In the genomic region with DNA sequence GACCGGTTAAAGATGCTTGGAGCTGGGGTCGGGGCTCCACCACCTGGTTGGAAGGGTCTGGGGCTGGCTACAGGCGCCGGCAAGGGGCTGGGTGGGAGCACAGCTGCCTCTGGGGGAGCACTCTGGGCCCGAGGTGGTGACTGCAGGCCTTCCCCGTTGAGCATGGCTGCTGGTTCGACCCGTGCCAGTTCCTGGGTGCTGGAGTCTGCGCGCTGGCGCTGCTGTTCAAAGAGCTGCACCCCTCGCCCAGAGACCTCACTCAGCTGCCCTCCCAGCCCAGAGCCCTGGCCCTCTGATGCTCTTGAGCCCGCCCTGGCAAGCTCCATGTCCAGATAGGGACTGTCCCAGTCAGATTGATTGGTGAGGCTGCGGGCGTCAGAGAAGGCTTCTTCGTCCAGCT, we compare ENCODE assay signal across 10 cellular contexts. TPM values are rescaled to one million over a fixed set of nuclear protein-coding genes. Genes with fewer than 3 reads are reported as not detected.
DNase-seq lines count a peak whose midpoint lies in the region; ATAC-seq, FAIRE-seq and TF ChIP-seq lines count a peak whose summit lies in the region.
"Had no signal": no experiment of that assay in that cellular context is flagged by ENCODE, and none has a peak within 500 bp of the region (broad histone marks: within the 10 kb centered on the region; RNA-seq: fewer than 3 reads in every experiment).

No MANE protein-coding gene starts in this region.

- H3K27me3 ChIP-seq in BLaER1 treated with 17β-estradiol and CSF1 and Interleukin-3, amounts not matched to agents 10 nM and 100 nM, result peaks cover 0 to 15% (median 0%) of the 10 kb centered on the region in 11 experiments; a peak in 5 of 22 replicates
- no peaks in the 10 kb centered on the region for H3K27me3 ChIP-seq in left ventricle myocardium inferior (ENCODE audit: low read depth)

- H3K9me3 ChIP-seq in BLaER1 treated with 17β-estradiol and CSF1 and Interleukin-3, amounts not matched to agents 10 nM and 100 nM (replicated peaks in 1 of 11), result no peaks in the 10 kb centered on the region
- H3K9me3 ChIP-seq in left ventricle myocardium inferior (replicated peaks), result no peaks in the 10 kb centered on the region

- H3K4me1 Mint-ChIP-seq in activated naive CD8-positive, alpha-beta T cell treated with anti-CD3 and anti-CD28 coated beads, Interleukin-2, amount 10 ng/mL, durations not matched to agents 7 days and 5 days, result peaks cover 19% of the 10 kb centered on the region
- peaks cover 9% of the 10 kb centered on the region for H3K4me1 Mint-ChIP-seq in progenitor cell of endocrine pancreas (ENCODE audit: low read depth)

- no peaks in the 10 kb centered on the region; a peak in 1 of 22 replicates for H4K20me1 ChIP-seq in BLaER1 treated with 17β-estradiol and CSF1 and Interleukin-3, amounts not matched to agents 10 nM and 100 nM

- peak overlapping the region; percentile 86 to 95 (median 92) for H3K4me2 ChIP-seq in BLaER1 treated with 17β-estradiol and CSF1 and Interleukin-3, amounts not matched to agents 10 nM and 100 nM

- TF ChIP-seq CTCF in left ventricle myocardium inferior (IDR thresholded peaks at IDR 0.05; ENCODE audit: borderline replicate concordance) (no peak), progenitor cell of endocrine pancreas (IDR thresholded peaks at IDR 0.05; ENCODE audit: unreplicated experiment) (no peak), D721Med (IDR thresholded peaks at IDR 0.05; ENCODE audit: insufficient read depth, missing control alignments) (no peak)

- H3K36me3 ChIP-seq in BLaER1 treated with 17β-estradiol and CSF1 and Interleukin-3, amounts not matched to agents 10 nM and 100 nM, result no peaks in the 10 kb centered on the region
- H3K36me3 ChIP-seq in left ventricle myocardium inferior, result peaks cover 7% of the 10 kb centered on the region

- H3K4me3 ChIP-seq in BLaER1 treated with 17β-estradiol and CSF1 and Interleukin-3, amounts not matched to agents 10 nM and 100 nM, result peak overlapping the region in 8 of 10 experiments; percentile 55 to 70 (median 60); a peak in 12 of 20 replicates
- H3K4me3 ChIP-seq in left ventricle myocardium inferior, result peak overlapping the region; percentile 76

- H3K4me1 ChIP-seq in BLaER1 treated with 17β-estradiol and CSF1 and Interleukin-3, amounts not matched to agents 10 nM and 100 nM, result peaks cover 55 to 75% (median 63%) of the 10 kb centered on the region in 10 experiments
- peaks cover 75% of the 10 kb centered on the region for H3K4me1 ChIP-seq in left ventricle myocardium inferior

- ATAC-seq in activated naive CD8-positive, alpha-beta T cell treated with anti-CD3 and anti-CD28 coated beads, Interleukin-2, amount 10 ng/mL, durations not matched to agents 7 days and 5 days (ENCODE audit: low read depth), result no peak
- ATAC-seq in GM21717 (IDR thresholded peaks at IDR 0.05; ENCODE audit: unreplicated experiment), result no peak

- POLR2A ChIA-PET in activated naive CD8-positive, alpha-beta T cell treated with anti-CD3 and anti-CD28 coated beads, Interleukin-2, amount 10 ng/mL, durations not matched to agents 7 days and 5 days (lab: Charles Lee), result no interaction called here

- peak overlapping the region in 7 of 11 experiments; percentile 57 to 73 (median 70); a peak in 9 of 22 replicates for H3K27ac ChIP-seq in BLaER1 treated with 17β-estradiol and CSF1 and Interleukin-3, amounts not matched to agents 10 nM and 100 nM
- peak overlapping the region; percentile 94 for H3K27ac ChIP-seq in left ventricle myocardium inferior (replicated peaks)

- intact Hi-C loops in left ventricle myocardium inferior (cut with micrococcal nuclease), result no loop called here

- no peak for DNase-seq in activated naive CD8-positive, alpha-beta T cell treated with anti-CD3 and anti-CD28 coated beads, Interleukin-2, amount 10 ng/mL, durations not matched to agents 7 days and 5 days
- DNase-seq in left ventricle myocardium inferior (peak; percentile 46), progenitor cell of endocrine pancreas (ENCODE audit: low spot score, unreplicated experiment) (no peak), NCI-H146 (lab: John Stamatoyannopoulos, UW) (no peak), foreskin melanocyte (no peak), D721Med (ENCODE audit: insufficient read length, low spot score) (no peak)

- peak overlapping the region; percentile 71 for H3K4me3 Mint-ChIP-seq in activated naive CD8-positive, alpha-beta T cell treated with anti-CD3 and anti-CD28 coated beads, Interleukin-2, amount 10 ng/mL, durations not matched to agents 7 days and 5 days
- H3K4me3 Mint-ChIP-seq in progenitor cell of endocrine pancreas (ENCODE audit: low read depth), result peak overlapping the region; percentile 72

- no peaks in the 10 kb centered on the region for H3K36me3 Mint-ChIP-seq in activated naive CD8-positive, alpha-beta T cell treated with anti-CD3 and anti-CD28 coated beads, Interleukin-2, amount 10 ng/mL, durations not matched to agents 7 days and 5 days
- no peaks in the 10 kb centered on the region for H3K36me3 Mint-ChIP-seq in progenitor cell of endocrine pancreas (ENCODE audit: insufficient read depth)

- H3K27me3 Mint-ChIP-seq in activated naive CD8-positive, alpha-beta T cell treated with anti-CD3 and anti-CD28 coated beads, Interleukin-2, amount 10 ng/mL, durations not matched to agents 7 days and 5 days, result peaks cover 9% of the 10 kb centered on the region
- peaks cover 10% of the 10 kb centered on the region for H3K27me3 Mint-ChIP-seq in progenitor cell of endocrine pancreas

- H3K9ac ChIP-seq in BLaER1 treated with 17β-estradiol and CSF1 and Interleukin-3, amounts not matched to agents 10 nM and 100 nM, result peak overlapping the region in 9 of 11 experiments; percentile 53 to 79 (median 74); a peak in 12 of 22 replicates

- no peaks in the 10 kb centered on the region for H3K9me3 Mint-ChIP-seq in activated naive CD8-positive, alpha-beta T cell treated with anti-CD3 and anti-CD28 coated beads, Interleukin-2, amount 10 ng/mL, durations not matched to agents 7 days and 5 days
- no peaks in the 10 kb centered on the region for H3K9me3 Mint-ChIP-seq in progenitor cell of endocrine pancreas (ENCODE audit: low read depth)

- H3K27ac Mint-ChIP-seq in activated naive CD8-positive, alpha-beta T cell treated with anti-CD3 and anti-CD28 coated beads, Interleukin-2, amount 10 ng/mL, durations not matched to agents 7 days and 5 days, result no peak overlapping the region
- H3K27ac Mint-ChIP-seq in progenitor cell of endocrine pancreas, result no peak overlapping the region

- no peak for FAIRE-seq in D721Med (lab: Jason Lieb, UNC)
- FAIRE-seq: G401.6 had no signal

RNA-seq across cellular contexts. Expression of a gene that starts 7.0 kb away (rescaled TPM):
- total RNA-seq in activated naive CD8-positive, alpha-beta T cell treated with anti-CD3 and anti-CD28 coated beads, Interleukin-2, amount 10 ng/mL, durations not matched to agents 7 days and 5 days, result not detected
- total RNA-seq in left ventricle myocardium inferior, result 4.8 TPM
- 0.31 TPM in 1 of 2 replicates, not detected in the other for total RNA-seq in progenitor cell of endocrine pancreas
- total RNA-seq: glomerular endothelial cell had no signal

RNA-seq across cellular contexts. Expression of a gene that starts 7.6 kb away (rescaled TPM):
- total RNA-seq in activated naive CD8-positive, alpha-beta T cell treated with anti-CD3 and anti-CD28 coated beads, Interleukin-2, amount 10 ng/mL, durations not matched to agents 7 days and 5 days, result not detected
- 290 TPM for total RNA-seq in left ventricle myocardium inferior
- 0.07 TPM in 1 of 2 replicates, not detected in the other for total RNA-seq in progenitor cell of endocrine pancreas
- total RNA-seq: glomerular endothelial cell had no signal

RNA-seq across cellular contexts. Expression of a gene that starts 49.7 kb away (rescaled TPM):
- total RNA-seq in activated naive CD8-positive, alpha-beta T cell treated with anti-CD3 and anti-CD28 coated beads, Interleukin-2, amount 10 ng/mL, durations not matched to agents 7 days and 5 days, result 10 to 100 TPM; 10.2 to 11.3 TPM
- total RNA-seq in left ventricle myocardium inferior, result 3.3 TPM
- total RNA-seq in progenitor cell of endocrine pancreas, result 15.5 and 17.3 TPM in 2 replicates

RNA-seq across cellular contexts. Expression of a gene that starts 57.1 kb away (rescaled TPM):
- 1 to 10 TPM; 3.4 to 4.1 TPM for total RNA-seq in activated naive CD8-positive, alpha-beta T cell treated with anti-CD3 and anti-CD28 coated beads, Interleukin-2, amount 10 ng/mL, durations not matched to agents 7 days and 5 days
- total RNA-seq in left ventricle myocardium inferior (19.6 TPM), progenitor cell of endocrine pancreas (79.0 and 83.8 TPM in 2 replicates)

Comparison
In these comparisons a context has a peak if more than half of its experiments do, and no peak if none do; other contexts are left out.
1. RNA of a gene that starts 7.6 kb away (total RNA-seq): 290 TPM in left ventricle myocardium inferior (single experiment); not detected in activated naive CD8-positive, alpha-beta T cell treated with anti-CD3 and anti-CD28 coated beads, Interleukin-2, amount 10 ng/mL, durations not matched to agents 7 days and 5 days and 0.07 TPM in progenitor cell of endocrine pancreas; every median in the first group is over 100 times any median in the second.